1 cellular context compared by ENCODE assay signal in the genomic region with DNA sequence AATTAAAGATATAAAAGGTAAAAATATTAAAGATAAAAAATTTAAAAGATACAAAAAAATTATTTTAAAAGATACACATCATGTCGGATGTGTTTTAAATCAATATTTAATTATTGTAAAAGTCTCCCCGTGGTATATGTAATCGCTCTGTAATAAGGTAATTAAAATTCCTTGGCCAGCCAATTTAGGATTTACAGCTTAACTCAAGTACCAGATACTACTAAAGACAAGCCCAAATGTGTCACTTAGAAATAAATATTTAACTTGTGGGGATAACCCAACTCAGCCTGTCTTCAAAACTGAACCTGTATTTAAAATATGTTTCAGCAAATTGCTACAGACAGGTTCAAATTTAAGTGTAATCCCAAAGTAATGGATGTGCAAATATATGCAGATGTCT.
TF ChIP-seq lines count a peak whose summit lies in the region.

No MANE protein-coding gene starts in this region.

TF ChIP-seq in endothelial cell of umbilical vein, 7 proteins besides CTCF, POLR2A, EP300 and RAD21:
- TF ChIP-seq FOS (IDR thresholded peaks at IDR 0.05; ENCODE audit: borderline replicate concordance, insufficient read depth, low read length) (no peak), JUN (IDR thresholded peaks at IDR 0.05; ENCODE audit: borderline replicate concordance, insufficient read depth, insufficient read length, low read depth) (no peak), EZH2 (IDR thresholded peaks at IDR 0.05; ENCODE audit: borderline replicate concordance, low read depth, low read length, severe bottlenecking) (no peak), MAX (IDR thresholded peaks at IDR 0.05; ENCODE audit: insufficient read depth, insufficient read length) (no peak), MYC (IDR thresholded peaks at IDR 0.05; ENCODE audit: low read depth, low read length) (no peak), POLR2AphosphoS5 (IDR thresholded peaks at IDR 0.05; ENCODE audit: insufficient read depth, low read depth, low read length) (no peak), GATA2 (IDR thresholded peaks at IDR 0.05; ENCODE audit: insufficient read depth, insufficient read length, low read depth, low read length) (no peak)
